24 cellular contexts compared by ENCODE assay signal in genomic region chr6:165967768-165968408, GRCh38.
A peak's percentile ranks its signal among the peaks of the same experiment; 100 is the strongest.
DNase-seq lines count a peak whose midpoint lies in the region; ATAC-seq and FAIRE-seq lines count a peak whose summit lies in the region.
"Had no signal": no experiment of that assay in that cellular context is flagged by ENCODE, and none has a peak within 500 bp of the region (broad histone marks: within the 10 kb centered on the region; RNA-seq: fewer than 3 reads in every experiment).

No MANE protein-coding gene starts in this region.

- peaks cover 9 to 11% of the 10 kb centered on the region in 2 donors for H3K27me3 Mint-ChIP-seq in CD4-positive, alpha-beta memory T cell
- H3K27me3 Mint-ChIP-seq: activated B cell treated with CpG ODN at 0.5 μM for 24 hours; activated CD4-positive, alpha-beta memory T cell treated with anti-CD3 and anti-CD28 coated beads for 36 hours had no signal

- no peak overlapping the region for H3K4me3 Mint-ChIP-seq in CD4-positive, alpha-beta memory T cell
- H3K4me3 Mint-ChIP-seq: activated B cell treated with CpG ODN at 0.5 μM for 24 hours; activated CD4-positive, alpha-beta memory T cell treated with anti-CD3 and anti-CD28 coated beads for 36 hours; activated naive CD8-positive, alpha-beta T cell treated with anti-CD3 and anti-CD28 coated beads, Interleukin-2, amount 50 U/mL, for 24 hours; brain had no signal

- no peaks in the 10 kb centered on the region for H3K4me1 Mint-ChIP-seq in CD4-positive, alpha-beta memory T cell
- H3K4me1 Mint-ChIP-seq: activated B cell treated with CpG ODN at 0.5 μM for 24 hours; activated naive CD8-positive, alpha-beta T cell treated with anti-CD3 and anti-CD28 coated beads, Interleukin-2, amount 50 U/mL, for 24 hours; brain had no signal

- intact Hi-C loops in CD4-positive, alpha-beta memory T cell (cut with micrococcal nuclease) = no loop called here

- POLR2A ChIA-PET in CD4-positive, alpha-beta memory T cell (lab: Charles Lee; ENCODE audit: partially characterized antibody) = no interaction called here

- H3K9me3 Mint-ChIP-seq in CD4-positive, alpha-beta memory T cell = peaks cover 0 to 3% (median 0%) of the 10 kb centered on the region in 8 donors
- H3K9me3 Mint-ChIP-seq: activated B cell treated with CpG ODN at 0.5 μM for 24 hours; activated CD4-positive, alpha-beta memory T cell treated with anti-CD3 and anti-CD28 coated beads for 36 hours; activated naive CD8-positive, alpha-beta T cell treated with anti-CD3 and anti-CD28 coated beads, Interleukin-2, amount 50 U/mL, for 24 hours; brain had no signal

- no peaks in the 10 kb centered on the region for H3K4me1 ChIP-seq in CD4-positive, alpha-beta memory T cell (ENCODE audit: insufficient read depth, low read length)
- H3K4me1 ChIP-seq: Caco-2, foreskin keratinocyte, upper lobe of left lung had no signal

- no peaks in the 10 kb centered on the region for H3K36me3 Mint-ChIP-seq in CD4-positive, alpha-beta memory T cell
- H3K36me3 Mint-ChIP-seq: activated CD4-positive, alpha-beta memory T cell treated with anti-CD3 and anti-CD28 coated beads for 36 hours; brain had no signal

- H3K27ac Mint-ChIP-seq in CD4-positive, alpha-beta memory T cell = no peak overlapping the region
- H3K27ac Mint-ChIP-seq: activated B cell treated with CpG ODN at 0.5 μM for 24 hours; activated CD4-positive, alpha-beta memory T cell treated with anti-CD3 and anti-CD28 coated beads for 36 hours; activated naive CD8-positive, alpha-beta T cell treated with anti-CD3 and anti-CD28 coated beads, Interleukin-2, amount 50 U/mL, for 24 hours; brain had no signal

- peak; percentile 68 for ATAC-seq in GM18870 (IDR thresholded peaks at IDR 0.05; ENCODE audit: unreplicated experiment)
- peak; percentile 88 for ATAC-seq in HG03175 (IDR thresholded peaks at IDR 0.05; ENCODE audit: unreplicated experiment)
- ATAC-seq: activated naive CD8-positive, alpha-beta T cell treated with anti-CD3 and anti-CD28 coated beads, Interleukin-2, amount 50 U/mL, for 24 hours; foreskin keratinocyte; HCT116; K562 had no signal

- no peak overlapping the region for H3K27ac ChIP-seq in CD4-positive, alpha-beta memory T cell (ENCODE audit: low read depth, low read length)
- H3K27ac ChIP-seq: foreskin keratinocyte, upper lobe of left lung had no signal

- no peaks in the 10 kb centered on the region for H3K27me3 ChIP-seq in CD4-positive, alpha-beta memory T cell (ENCODE audit: insufficient read depth, low read length)
- H3K27me3 ChIP-seq: foreskin keratinocyte, upper lobe of left lung had no signal

- DNase-seq in ACHN (peak; percentile 7), amniotic epithelial cell (ENCODE audit: low read depth) (peak; percentile 40), RCC 7860 (ENCODE audit: low spot score) (no peak), NCI-H2196 (lab: John Stamatoyannopoulos, UW; ENCODE audit: unreplicated experiment) (no peak)
- DNase-seq in CD4-positive, alpha-beta memory T cell = no peak
- DNase-seq in stimulated activated CD4-positive, alpha-beta T cell treated with anti-CD3 and anti-CD28 coated beads, Interleukin-4, amount 100 ng/mL, for 24 hours = no peak
- DNase-seq: activated B cell treated with CpG ODN at 0.5 μM for 24 hours; activated CD4-positive, alpha-beta memory T cell treated with anti-CD3 and anti-CD28 coated beads for 36 hours; activated effector memory CD4-positive, alpha-beta T cell treated with Interleukin-2 at 50 U/mL for 16 hours; activated naive CD8-positive, alpha-beta T cell treated with anti-CD3 and anti-CD28 coated beads, Interleukin-2, amount 50 U/mL, for 24 hours; Caco-2; effector memory CD4-positive, alpha-beta T cell; foreskin keratinocyte; mesendoderm; NCI-H1417 treated with DMSO at 0.1 percent for 48 hours; NCI-H446 treated with DMSO at 0.1 percent for 48 hours; Right ventricle myocardium superior; upper lobe of left lung had no signal

- no peak overlapping the region for H3K4me3 ChIP-seq in CD4-positive, alpha-beta memory T cell (ENCODE audit: low read length in 2 of 2)
- H3K4me3 ChIP-seq: K562, upper lobe of left lung had no signal

- in situ Hi-C loops in ACHN (cut with HindIII; ENCODE audit: low pct_ligation_motif_present, low pct_unique_long_range_greater_than_20kb, low sequenced_read_pairs) = no loop called here

- no peak for FAIRE-seq in RCC 7860 (lab: Jason Lieb, UNC)
- FAIRE-seq: GM12891, K562 had no signal

- H3K36me3 ChIP-seq in CD4-positive, alpha-beta memory T cell (ENCODE audit: insufficient read depth, low read length) = no peaks in the 10 kb centered on the region
- H3K36me3 ChIP-seq: upper lobe of left lung had no signal

- H3K9me3 ChIP-seq in CD4-positive, alpha-beta memory T cell (ENCODE audit: control insufficient read depth in 1 of 2, low read length in 2 of 2) = no peaks in the 10 kb centered on the region
- H3K9me3 ChIP-seq: Caco-2, upper lobe of left lung had no signal

- CTCF ChIA-PET in CD4-positive, alpha-beta memory T cell (lab: Charles Lee; ENCODE audit: partially characterized antibody) = no interaction called here

Comparison
In these comparisons a context has a peak if more than half of its experiments do, and no peak if none do; other contexts are left out.
1. DNase-seq: peak in ACHN (single experiment) and amniotic epithelial cell (single experiment); none in CD4-positive, alpha-beta memory T cell (0 of 5), RCC 7860 (single experiment), NCI-H2196 (single experiment) and stimulated activated CD4-positive, alpha-beta T cell treated with anti-CD3 and anti-CD28 coated beads, Interleukin-4, amount 100 ng/mL, for 24 hours (single experiment).